Comparison of ENCODE assay signal across 8 cellular contexts in the genomic region with DNA sequence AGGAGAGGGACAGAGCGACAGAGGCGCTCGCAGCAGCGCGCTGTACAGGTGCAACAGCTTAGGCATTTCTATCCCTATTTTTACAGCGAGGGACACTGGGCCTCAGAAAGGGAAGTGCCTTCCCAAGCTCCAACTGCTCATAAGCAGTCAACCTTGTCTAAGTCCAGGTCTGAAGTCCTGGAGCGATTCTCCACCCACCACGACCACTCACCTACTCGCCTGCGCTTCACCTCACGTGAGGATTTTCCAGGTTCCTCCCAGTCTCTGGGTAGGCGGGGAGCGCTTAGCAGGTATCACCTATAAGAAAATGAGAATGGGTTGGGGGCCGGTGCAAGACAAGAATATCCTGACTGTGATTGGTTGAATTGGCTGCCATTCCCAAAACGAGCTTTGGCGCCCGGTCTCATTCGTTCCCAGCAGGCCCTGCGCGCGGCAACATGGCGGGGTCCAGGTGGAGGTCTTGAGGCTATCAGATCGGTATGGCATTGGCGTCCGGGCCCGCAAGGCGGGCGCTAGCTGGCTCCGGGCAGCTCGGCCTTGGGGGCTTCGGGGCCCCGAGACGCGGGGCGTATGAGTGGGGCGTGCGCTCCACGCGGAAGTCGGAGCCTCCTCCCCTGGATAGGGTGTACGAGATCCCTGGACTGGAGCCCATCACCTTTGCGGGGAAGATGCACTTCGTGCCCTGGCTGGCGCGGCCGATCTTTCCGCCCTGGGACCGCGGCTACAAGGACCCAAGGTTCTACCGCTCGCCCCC. TPM values are rescaled to one million over a fixed set of nuclear protein-coding genes. Genes with fewer than 3 reads are reported as not detected.
DNase-seq lines count a peak whose midpoint lies in the region; ATAC-seq, FAIRE-seq and TF ChIP-seq lines count a peak whose summit lies in the region.

A gene with protein sequence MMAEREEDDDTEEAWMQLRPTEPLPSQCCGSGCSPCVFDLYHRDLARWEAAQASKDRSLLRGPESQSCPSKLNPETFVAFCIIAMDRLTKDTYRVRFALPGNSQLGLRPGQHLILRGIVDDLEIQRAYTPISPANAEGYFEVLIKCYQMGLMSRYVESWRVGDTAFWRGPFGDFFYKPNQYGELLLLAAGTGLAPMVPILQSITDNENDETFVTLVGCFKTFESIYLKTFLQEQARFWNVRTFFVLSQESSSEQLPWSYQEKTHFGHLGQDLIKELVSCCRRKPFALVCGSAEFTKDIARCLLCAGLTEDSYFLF (minus strand): TSS at position 266 of the 754 bp plus-strand sequence. CDS start 4,414 bp downstream, outside the sequence.
A gene (plus strand): TSS at position 403 of the 754 bp plus-strand sequence. CDS start 77 bp downstream, at position 480.

- H3K36me3 ChIP-seq in BE2C: peaks cover 5% of the 10 kb centered on the region; the same call in 1 of the 2 replicates

- H3K9me3 Mint-ChIP-seq in chondrocyte (ENCODE audit: low read depth): no peaks in the 10 kb centered on the region

- peak; percentile 98 for ATAC-seq in HG03442 (IDR thresholded peaks at IDR 0.05; ENCODE audit: unreplicated experiment)

- peaks cover 2% of the 10 kb centered on the region for H3K36me3 Mint-ChIP-seq in chondrocyte (ENCODE audit: low read depth)

- H3K4me3 Mint-ChIP-seq in chondrocyte (ENCODE audit: unreplicated experiment): peak within 1 kb of the TSS; percentile 88

- H3K27ac Mint-ChIP-seq in chondrocyte (ENCODE audit: unreplicated experiment): peak within 1 kb of the TSS; percentile 80

- peaks cover 35% of the 10 kb centered on the region for H3K4me1 Mint-ChIP-seq in chondrocyte (ENCODE audit: low read depth)

- FAIRE-seq in GM19239 (lab: Jason Lieb, UNC): peak; percentile 97

- no peak for TF ChIP-seq CTCF in BE2C (IDR thresholded peaks at IDR 0.05; ENCODE audit: low read depth, low read length)
- no peak for TF ChIP-seq CTCF in chondrocyte (IDR thresholded peaks at IDR 0.05)

- H3K4me1 ChIP-seq in BE2C: no peaks in the 10 kb centered on the region

- H3K4me3 ChIP-seq in BE2C (ENCODE audit: low read depth, low read length): peak within 1 kb of the TSS; percentile 82

- H3K27me3 ChIP-seq in BE2C: no peaks in the 10 kb centered on the region

- H3K9me3 ChIP-seq in BE2C: no peaks in the 10 kb centered on the region

- DNase-seq in BE2C (peak; percentile 89), GM19239 (ENCODE audit: insufficient read length, low spot score) (peak; percentile 94), NCI-H510A treated with DMSO at 0.1 percent for 48 hours (lab: John Stamatoyannopoulos, UW) (peak; percentile 98), chondrocyte (ENCODE audit: low spot score) (no peak), kidney glomerular epithelial cell (lab: John Stamatoyannopoulos, UW) (peak; percentile 100)
- peak; percentile 82 to 90 for DNase-seq in activated CD4-positive, alpha-beta T cell treated with anti-CD3 and anti-CD28 coated beads for 24 hours (ENCODE audit: low read depth in 2 of 2)
- DNase-seq in stimulated activated CD4-positive, alpha-beta T cell treated with anti-CD3 and anti-CD28 coated beads, Interleukin-15, amount 100 ng/mL, for 48 hours (ENCODE audit: low read depth in 2 of 2): peak; percentile 84 to 89

- H3K27me3 Mint-ChIP-seq in chondrocyte (ENCODE audit: low read depth): no peaks in the 10 kb centered on the region

RNA-seq across cellular contexts. Expression of the first gene that starts in this region (rescaled TPM):
- polyA plus RNA-seq in BE2C (2012; ENCODE audit: insufficient read depth, insufficient read length, low read depth): 4.6 TPM
- total RNA-seq in chondrocyte: 7.0 to 7.8 TPM (median 7.5 TPM) in 3 replicates

RNA-seq across cellular contexts. Expression of the second gene that starts in this region (rescaled TPM):
- 97.8 TPM for polyA plus RNA-seq in BE2C (2012; ENCODE audit: insufficient read depth, insufficient read length, low read depth)
- 66.0 to 66.9 TPM (median 66.3 TPM) in 3 replicates for total RNA-seq in chondrocyte
